8 cellular contexts compared by ENCODE assay signal in the genomic region with DNA sequence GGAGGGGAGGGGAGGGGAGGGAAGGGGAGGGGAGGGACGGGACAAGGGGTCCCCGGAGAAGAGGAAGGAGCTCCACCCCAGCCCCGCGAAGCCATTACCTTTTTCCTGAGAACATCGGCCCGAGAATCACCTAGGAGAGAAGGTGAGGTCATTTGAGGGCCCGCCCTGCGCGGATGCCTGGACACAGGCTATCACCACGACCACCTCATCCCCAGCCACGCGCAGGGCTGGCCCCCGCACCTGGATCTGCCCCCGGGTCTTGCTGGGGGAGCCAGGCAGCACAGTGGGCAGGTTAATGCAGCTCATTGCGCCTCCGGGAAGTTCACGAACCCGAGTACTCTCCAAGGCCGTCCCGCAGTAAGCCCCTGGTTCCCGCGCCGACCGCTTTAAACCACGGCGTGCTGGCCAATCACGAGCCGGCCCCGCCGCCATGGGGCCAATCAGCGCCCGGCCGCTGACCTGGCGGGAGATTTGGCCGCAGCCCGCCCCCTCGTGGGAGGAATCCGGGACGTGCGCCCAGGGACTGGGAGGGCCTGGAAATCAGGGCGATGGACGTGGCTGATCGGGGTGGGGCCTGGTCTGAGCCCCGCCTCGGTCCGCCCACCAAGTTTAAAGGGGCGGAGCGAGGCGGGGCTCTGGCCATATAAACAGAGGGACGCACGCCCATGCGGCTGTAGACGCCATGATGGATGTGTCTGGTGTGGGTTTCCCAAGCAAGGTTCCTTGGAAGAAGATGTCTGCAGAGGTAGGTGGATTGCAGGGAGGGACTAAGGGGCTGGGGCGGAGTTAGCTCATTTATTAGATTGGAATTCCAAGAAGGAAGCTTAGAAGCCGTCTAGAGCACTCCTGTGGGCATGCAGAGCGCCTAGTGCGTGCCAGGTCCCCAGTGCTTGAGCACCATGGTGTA. TPM values are rescaled to one million over a fixed set of nuclear protein-coding genes. Genes with fewer than 3 reads are reported as not detected.
DNase-seq lines count a peak whose midpoint lies in the region; ATAC-seq, FAIRE-seq and TF ChIP-seq lines count a peak whose summit lies in the region.

A gene with protein sequence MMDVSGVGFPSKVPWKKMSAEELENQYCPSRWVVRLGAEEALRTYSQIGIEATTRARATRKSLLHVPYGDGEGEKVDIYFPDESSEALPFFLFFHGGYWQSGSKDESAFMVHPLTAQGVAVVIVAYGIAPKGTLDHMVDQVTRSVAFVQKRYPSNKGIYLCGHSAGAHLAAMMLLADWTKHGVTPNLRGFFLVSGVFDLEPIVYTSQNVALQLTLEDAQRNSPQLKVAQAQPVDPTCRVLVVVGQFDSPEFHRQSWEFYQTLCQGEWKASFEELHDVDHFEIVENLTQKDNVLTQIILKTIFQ (plus strand): TSS at position 674 of the 907 bp plus-strand sequence. CDS start 9 bp downstream, at position 683.
A gene with protein sequence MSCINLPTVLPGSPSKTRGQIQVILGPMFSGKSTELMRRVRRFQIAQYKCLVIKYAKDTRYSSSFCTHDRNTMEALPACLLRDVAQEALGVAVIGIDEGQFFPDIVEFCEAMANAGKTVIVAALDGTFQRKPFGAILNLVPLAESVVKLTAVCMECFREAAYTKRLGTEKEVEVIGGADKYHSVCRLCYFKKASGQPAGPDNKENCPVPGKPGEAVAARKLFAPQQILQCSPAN (minus strand): TSS at position 364 of the 907 bp plus-strand sequence. CDS start 58 bp downstream, at position 306.

- peak within 1 kb of the TSS; percentile 79 for H3K4me2 ChIP-seq in OCI-LY1 (ENCODE audit: low read length)

- TF ChIP-seq CTCF in D721Med (IDR thresholded peaks at IDR 0.05; ENCODE audit: insufficient read depth, missing control alignments) (peak; percentile 68), OCI-LY1 (IDR thresholded peaks at IDR 0.05; ENCODE audit: low read length) (peak; percentile 26; the same call in 1 of the 2 replicates)

- FAIRE-seq in D721Med (lab: Jason Lieb, UNC), result no peak

- no peaks in the 10 kb centered on the region for H4K20me1 ChIP-seq in OCI-LY1 (ENCODE audit: insufficient read depth, low read length)

- DNase-seq in D721Med (ENCODE audit: insufficient read length, low spot score), result peak; percentile 98
- DNase-seq in activated CD8-positive, alpha-beta memory T cell treated with anti-CD3 and anti-CD28 coated beads, Interleukin-2, amount 50 U/mL, for 4 hours, result peak; percentile 70
- peak; percentile 99 for DNase-seq in epidermal melanocyte (ENCODE audit: insufficient read length, low spot score)
- peak; percentile 26 to 51 for DNase-seq in stimulated activated CD8-positive, alpha-beta memory T cell treated with anti-CD3 and anti-CD28 coated beads, Interleukin-4, amount 100 ng/mL, for 1 hour (ENCODE audit: low read depth in 2 of 2, low spot score in 1 of 2)

- H3K4me1 ChIP-seq in HUES48 (ENCODE audit: control insufficient read depth, insufficient read depth, low read length) (no peaks in the 10 kb centered on the region; the same call in 1 of the 2 replicates), OCI-LY1 (ENCODE audit: insufficient read depth, low read length, severe bottlenecking) (peaks cover 61% of the 10 kb centered on the region), mononuclear cell (ENCODE audit: insufficient read depth, low read length) (peaks cover 30% of the 10 kb centered on the region)

- H3K27me3 ChIP-seq in HUES48 (ENCODE audit: control insufficient read depth, insufficient read depth, low read length), result no peaks in the 10 kb centered on the region
- H3K27me3 ChIP-seq in OCI-LY1 (ENCODE audit: insufficient read depth, low read length), result no peaks in the 10 kb centered on the region
- no peaks in the 10 kb centered on the region for H3K27me3 ChIP-seq in mononuclear cell (ENCODE audit: insufficient read depth, low read length)

- H3F3A ChIP-seq in OCI-LY1 (ENCODE audit: insufficient read depth, low read length), result no peaks in the 10 kb centered on the region; the same call in 1 of the 2 replicates

- peak; percentile 91 for ATAC-seq in GM21390 (IDR thresholded peaks at IDR 0.05; ENCODE audit: unreplicated experiment)

- H3K36me3 ChIP-seq in HUES48 (ENCODE audit: control insufficient read depth, insufficient read depth, low read length) (peaks cover 48% of the 10 kb centered on the region), OCI-LY1 (ENCODE audit: insufficient read depth, low read length) (peaks cover 59% of the 10 kb centered on the region)

- H3K27ac ChIP-seq in HUES48 (ENCODE audit: low read depth, low read length), result peak within 1 kb of the TSS; percentile 92
- H3K27ac ChIP-seq in OCI-LY1 (ENCODE audit: low read depth, low read length, poor library complexity, severe bottlenecking), result peak within 1 kb of the TSS; percentile 68

- H3K9me3 ChIP-seq in HUES48 (ENCODE audit: control insufficient read depth, insufficient read depth, low read length), result no peaks in the 10 kb centered on the region
- H3K9me3 ChIP-seq in OCI-LY1 (ENCODE audit: low read length), result no peaks in the 10 kb centered on the region
- H3K9me3 ChIP-seq in mononuclear cell (ENCODE audit: low read depth, low read length), result no peaks in the 10 kb centered on the region

- H3K4me3 ChIP-seq in HUES48 (ENCODE audit: low read depth, low read length) (peak within 1 kb of the TSS; percentile 91), OCI-LY1 (ENCODE audit: low read depth, low read length, poor library complexity, severe bottlenecking) (peak within 1 kb of the TSS; percentile 97), mononuclear cell (ENCODE audit: low read length) (peak within 1 kb of the TSS; percentile 38)

- H3K9ac ChIP-seq in HUES48 (ENCODE audit: low read depth, low read length), result peak within 1 kb of the TSS; percentile 96
- peak within 1 kb of the TSS; percentile 91 for H3K9ac ChIP-seq in OCI-LY1 (ENCODE audit: low read length)

- H2AFZ ChIP-seq in OCI-LY1 (ENCODE audit: low read length), result no peak within 1 kb of the TSS

- H3K9me2 ChIP-seq in OCI-LY1 (ENCODE audit: low read depth, low read length), result no peaks in the 10 kb centered on the region

- H3K79me2 ChIP-seq in OCI-LY1 (ENCODE audit: insufficient read depth, low read length), result peaks cover 15% of the 10 kb centered on the region

RNA-seq across cellular contexts. Expression of the first gene that starts in this region (rescaled TPM):
- total RNA-seq in mononuclear cell, result 5.0 TPM

RNA-seq across cellular contexts. Expression of the second gene that starts in this region (rescaled TPM):
- 0.94 TPM for total RNA-seq in mononuclear cell

Comparison
In these comparisons a context has a peak if more than half of its experiments do, and no peak if none do; other contexts are left out.
1. Peak in every context shown above with its lines: DNase-seq, ATAC-seq, H3K4me3 ChIP-seq and H3K27ac ChIP-seq.
2. DNase-seq: peak in every context shown above with its lines; median percentile 99 in epidermal melanocyte; 98 in D721Med; 70 in activated CD8-positive, alpha-beta memory T cell treated with anti-CD3 and anti-CD28 coated beads, Interleukin-2, amount 50 U/mL, for 4 hours; 38 in stimulated activated CD8-positive, alpha-beta memory T cell treated with anti-CD3 and anti-CD28 coated beads, Interleukin-4, amount 100 ng/mL, for 1 hour.
3. H3K4me3 ChIP-seq: peak in every context shown above with its lines; median percentile 97 in OCI-LY1; 91 in HUES48; 38 in mononuclear cell.